2 cellular contexts compared by ENCODE assay signal in genomic region chr6:89916136-89916920, GRCh38.
TF ChIP-seq lines count a peak whose summit lies in the region.

No MANE protein-coding gene starts in this region.

TF ChIP-seq in HepG2, 621 proteins besides CTCF, POLR2A, EP300 and RAD21:
- TF ChIP-seq RCOR2 (CRISPR knock-in tag; IDR thresholded peaks at IDR 0.05) (no peak), ZNF160 (CRISPR knock-in tag; IDR thresholded peaks at IDR 0.05) (peak; percentile 56; the same call in 1 of the 2 replicates), TBX2 (CRISPR knock-in tag; IDR thresholded peaks at IDR 0.05; ENCODE audit: borderline replicate concordance) (no peak), ZC3H13 (CRISPR knock-in tag; IDR thresholded peaks at IDR 0.05) (no peak)

TF ChIP-seq in HEK293, 187 proteins besides CTCF, POLR2A, EP300 and RAD21:
- TF ChIP-seq, protein P1, sequence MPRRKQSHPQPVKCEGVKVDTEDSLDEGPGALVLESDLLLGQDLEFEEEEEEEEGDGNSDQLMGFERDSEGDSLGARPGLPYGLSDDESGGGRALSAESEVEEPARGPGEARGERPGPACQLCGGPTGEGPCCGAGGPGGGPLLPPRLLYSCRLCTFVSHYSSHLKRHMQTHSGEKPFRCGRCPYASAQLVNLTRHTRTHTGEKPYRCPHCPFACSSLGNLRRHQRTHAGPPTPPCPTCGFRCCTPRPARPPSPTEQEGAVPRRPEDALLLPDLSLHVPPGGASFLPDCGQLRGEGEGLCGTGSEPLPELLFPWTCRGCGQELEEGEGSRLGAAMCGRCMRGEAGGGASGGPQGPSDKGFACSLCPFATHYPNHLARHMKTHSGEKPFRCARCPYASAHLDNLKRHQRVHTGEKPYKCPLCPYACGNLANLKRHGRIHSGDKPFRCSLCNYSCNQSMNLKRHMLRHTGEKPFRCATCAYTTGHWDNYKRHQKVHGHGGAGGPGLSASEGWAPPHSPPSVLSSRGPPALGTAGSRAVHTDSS (tag by site-specific recombination; IDR thresholded peaks at IDR 0.05): no peak
- peak; percentile 30; the same call in 1 of the 2 replicates for TF ChIP-seq TRIM28 (IDR thresholded peaks at IDR 0.05; ENCODE audit: borderline replicate concordance, low read length)
- no peak for TF ChIP-seq ZNF350 (tag by site-specific recombination; IDR thresholded peaks at IDR 0.05)
- TF ChIP-seq ZBTB44 (tag by site-specific recombination; IDR thresholded peaks at IDR 0.05): no peak
- TF ChIP-seq ZNF311 (tag by site-specific recombination; IDR thresholded peaks at IDR 0.05; ENCODE audit: borderline replicate concordance): no peak
- no peak for TF ChIP-seq ZNF837 (tag by site-specific recombination; IDR thresholded peaks at IDR 0.05)
- no peak for TF ChIP-seq ZNF843 (tag by site-specific recombination; IDR thresholded peaks at IDR 0.05)
- no peak for TF ChIP-seq ZNF704 (tag by site-specific recombination; IDR thresholded peaks at IDR 0.05)
- peak; percentile 94 for TF ChIP-seq ZNF791 (tag by site-specific recombination; IDR thresholded peaks at IDR 0.05)
- TF ChIP-seq SETDB1 (IDR thresholded peaks at IDR 0.05; ENCODE audit: insufficient read length, low read length): peak; percentile 60
